ENCODE assay signal across 8 cellular contexts in genomic region chr20:49132995-49133451, GRCh38. TPM values are rescaled to one million over a fixed set of nuclear protein-coding genes. Genes with fewer than 3 reads are reported as not detected.
DNase-seq lines count a peak whose midpoint lies in the region; ATAC-seq and TF ChIP-seq lines count a peak whose summit lies in the region.

No MANE protein-coding gene starts in this region.

- H3K27me3 Mint-ChIP-seq in WTC11 (ENCODE audit: low read depth), result no peaks in the 10 kb centered on the region

- H3K9me3 ChIP-seq in trophoblast cell (ENCODE audit: insufficient read depth, low read depth, low read length), result peaks cover 2% of the 10 kb centered on the region

- H2AFZ ChIP-seq in trophoblast cell (ENCODE audit: insufficient read depth, low read length, poor library complexity), result no peak overlapping the region

- 0 out of 2 replicates have a peak, but pooled peaks have one; percentile 33 for TF ChIP-seq CTCF in WTC11 (IDR thresholded peaks at IDR 0.05)

- H3K36me3 ChIP-seq in trophoblast cell (ENCODE audit: control insufficient read depth in 1 of 2, insufficient read depth in 2 of 2, low read length in 2 of 2), result peaks cover 15 to 19% of the 10 kb centered on the region in 2 experiments

- POLR2A ChIA-PET in WTC11 (lab: Charles Lee), result interaction anchor here (0.6 kb wide), 1 partner anchor 86 kb away, joined by 3 read pairs; the partner anchor contains the start of gene DDX27

- WGBS in trophoblast cell (ENCODE audit: extremely low coverage, insufficient coverage, insufficient read length), result no CpG with 5 or more reads among the region's 5 CpGs

- H3K79me1 ChIP-seq in trophoblast cell (ENCODE audit: low read length), result no peaks in the 10 kb centered on the region

- peak; percentile 59 for ATAC-seq in WTC11
- no peak for ATAC-seq in HG03139 (IDR thresholded peaks at IDR 0.05; ENCODE audit: unreplicated experiment)
- ATAC-seq in HG02571 (IDR thresholded peaks at IDR 0.05; ENCODE audit: unreplicated experiment), result no peak

- no peak overlapping the region for H4K12ac ChIP-seq in trophoblast cell (ENCODE audit: low read depth, low read length)

- no peaks in the 10 kb centered on the region for H3K4me1 ChIP-seq in trophoblast cell (ENCODE audit: control insufficient read depth in 1 of 2, insufficient read depth in 2 of 2, low read length in 2 of 2)

- H3K4ac ChIP-seq in trophoblast cell (ENCODE audit: low read depth, low read length), result no peak overlapping the region

- no peak overlapping the region for H2BK120ac ChIP-seq in trophoblast cell (ENCODE audit: insufficient read depth, low read length, poor library complexity)

- H3K4me3 Mint-ChIP-seq in WTC11, result no peak overlapping the region

- no peak overlapping the region for H2BK12ac ChIP-seq in trophoblast cell (ENCODE audit: low read length)

- peak; percentile 19 for DNase-seq in stimulated activated CD4-positive, alpha-beta T cell treated with anti-CD3 and anti-CD28 coated beads, Interleukin-4, amount 100 ng/mL, for 24 hours
- no peak for DNase-seq in stimulated activated CD4-positive, alpha-beta T cell treated with anti-CD3 and anti-CD28 coated beads, Interleukin-4, amount 100 ng/mL, for 4 hours
- DNase-seq in NCI-H1694 treated with DMSO at 0.1 percent for 48 hours (lab: John Stamatoyannopoulos, UW) (peak; percentile 64), WTC11 (ENCODE audit: low spot score) (no peak), glomerular endothelial cell (ENCODE audit: extremely low read depth, low read depth, low spot score) (peak; percentile 47), trophoblast cell (peak; percentile 21 to 85)

- no peak overlapping the region for H3K27ac ChIP-seq in trophoblast cell (ENCODE audit: low read depth, low read length)

- no peak overlapping the region for H3K14ac ChIP-seq in trophoblast cell (ENCODE audit: low read length)

- H3K4me3 ChIP-seq in trophoblast cell (ENCODE audit: low read depth, low read length), result no peak overlapping the region

- CTCF ChIA-PET in WTC11 (lab: Charles Lee), result interaction anchor here (0.5 to 2.7 kb wide), 22 partner anchors 12 to 187 kb away, joined by 3 to 50 read pairs (median 4); partner anchors contain the start of gene DDX27

- no peaks in the 10 kb centered on the region for H3K79me2 ChIP-seq in trophoblast cell (ENCODE audit: control insufficient read depth, insufficient read depth, low read length, poor library complexity)

- no peak overlapping the region for H2BK5ac ChIP-seq in trophoblast cell (ENCODE audit: low read depth, low read length, poor library complexity)

- H3K36me3 Mint-ChIP-seq in WTC11, result peaks cover 30% of the 10 kb centered on the region

- H3K18ac ChIP-seq in trophoblast cell (ENCODE audit: low read length), result no peak overlapping the region

- H3K27me3 ChIP-seq in trophoblast cell (ENCODE audit: insufficient read depth, low read length), result no peaks in the 10 kb centered on the region

- peak overlapping the region; percentile 67; the same call in 1 of the 2 replicates for H3K27ac Mint-ChIP-seq in WTC11

- H3K4me1 Mint-ChIP-seq in WTC11, result peaks cover 5% of the 10 kb centered on the region

- no peak overlapping the region for H2AK5ac ChIP-seq in trophoblast cell (ENCODE audit: low read length)

- H4K91ac ChIP-seq in trophoblast cell (ENCODE audit: low read depth, low read length), result no peak overlapping the region

- peak overlapping the region; percentile 20 for H3K9ac ChIP-seq in trophoblast cell (ENCODE audit: low read length)

- no peak overlapping the region for H4K8ac ChIP-seq in trophoblast cell (ENCODE audit: low read depth, low read length)

- no peak overlapping the region for H3K4me2 ChIP-seq in trophoblast cell (ENCODE audit: low read length)

- no peaks in the 10 kb centered on the region for H3K9me3 Mint-ChIP-seq in WTC11

- H3K23ac ChIP-seq in trophoblast cell (ENCODE audit: low read length), result no peak overlapping the region

TF ChIP-seq in WTC11, 78 proteins besides CTCF, POLR2A, EP300 and RAD21:
- TF ChIP-seq MAX (CRISPR knock-in tag; IDR thresholded peaks at IDR 0.05) (no peak), ZNF671 (CRISPR knock-in tag; IDR thresholded peaks at IDR 0.05) (no peak), HMGXB4 (CRISPR knock-in tag; IDR thresholded peaks at IDR 0.05) (no peak)

RNA-seq across cellular contexts. Expression of gene STAU1, which starts 55.1 kb away (rescaled TPM):
- 83.6 to 92.6 TPM (median 87.3 TPM) in 3 replicates for total RNA-seq in WTC11 (2021)
- 76.7 and 79.2 TPM in 2 replicates for total RNA-seq in glomerular endothelial cell
- 90.8 and 93.2 TPM in 2 replicates for polyA plus RNA-seq in trophoblast cell (2013)

Comparison
In these comparisons a context has a peak if more than half of its experiments do, and no peak if none do; other contexts are left out.
1. DNase-seq: peak in stimulated activated CD4-positive, alpha-beta T cell treated with anti-CD3 and anti-CD28 coated beads, Interleukin-4, amount 100 ng/mL, for 24 hours (single experiment), NCI-H1694 treated with DMSO at 0.1 percent for 48 hours (single experiment), glomerular endothelial cell (single experiment) and trophoblast cell (2 of 2); none in stimulated activated CD4-positive, alpha-beta T cell treated with anti-CD3 and anti-CD28 coated beads, Interleukin-4, amount 100 ng/mL, for 4 hours (0 of 2) and WTC11 (single experiment).